In the genomic region with DNA sequence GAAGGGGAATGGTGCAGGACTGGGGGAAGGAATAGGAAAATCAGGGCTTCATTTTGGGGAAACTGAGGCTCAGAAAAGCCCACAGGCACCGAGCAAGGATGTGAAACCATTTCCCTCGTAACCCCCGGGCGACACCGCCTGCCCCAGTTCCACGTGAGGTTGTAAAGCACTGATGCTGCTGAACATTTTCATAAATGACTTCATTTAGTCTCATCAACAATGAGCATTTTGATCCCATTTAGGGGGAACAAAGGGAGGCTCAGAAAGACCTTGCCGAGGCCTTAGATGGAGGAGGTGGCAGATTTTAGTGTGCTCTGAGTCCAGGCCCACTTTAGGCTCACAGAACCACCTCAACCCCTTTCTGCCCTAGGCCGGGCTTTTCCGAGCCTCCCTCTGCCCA, we compare ENCODE assay signal across 9 cellular contexts. TPM values are rescaled to one million over a fixed set of nuclear protein-coding genes. Genes with fewer than 3 reads are reported as not detected.
"Had no signal": no experiment of that assay in that cellular context is flagged by ENCODE, and none has a peak within 500 bp of the region (broad histone marks: within the 10 kb centered on the region; RNA-seq: fewer than 3 reads in every experiment).

No MANE protein-coding gene starts in this region.

- H3K4me3 ChIP-seq: heart left ventricle, left lung, uterus had no signal

- H3K27ac ChIP-seq: brain microvascular endothelial cell, foreskin keratinocyte, heart left ventricle, left lung, uterus had no signal

- H3K36me3 ChIP-seq: brain microvascular endothelial cell, heart left ventricle, left lung, uterus had no signal

- FAIRE-seq: keratinocyte had no signal

- H3K4me1 ChIP-seq: foreskin keratinocyte, heart left ventricle, left lung, uterus had no signal

- H3K9me3 ChIP-seq: left lung, uterus had no signal

- H3K27me3 ChIP-seq: brain microvascular endothelial cell, foreskin keratinocyte, left lung, uterus had no signal

RNA-seq across cellular contexts. Expression of gene FBXO27, which starts 20.5 kb away (rescaled TPM):
- total RNA-seq: activated naive CD8-positive, alpha-beta T cell treated with anti-CD3 and anti-CD28 coated beads, Interleukin-2, amount 10 ng/mL, durations not matched to agents 7 days and 5 days had no signal

RNA-seq across cellular contexts. Expression of gene ACP7, which starts 31.3 kb away (rescaled TPM):
- total RNA-seq: activated naive CD8-positive, alpha-beta T cell treated with anti-CD3 and anti-CD28 coated beads, Interleukin-2, amount 10 ng/mL, durations not matched to agents 7 days and 5 days; activated T-helper 1 cell treated with anti-CD3 and anti-CD28 coated beads, Interleukin-12 subunit alpha, Interleukin-12 subunit beta, Interleukin-2, Interleukin-4 antibody, amounts not matched to agents 30 ng/mL and 10 ng/mL and 1 ng/mL, durations not matched to agents 14 hours and 24 hours and 36 hours; heart left ventricle; left lung; natural killer cell had no signal
- polyA plus RNA-seq: heart left ventricle had no signal
